In genomic region chr1:18239671-18240070, GRCh38 we compare ENCODE assay signal across 33 cellular contexts.
DNase-seq lines count a peak whose midpoint lies in the region; ATAC-seq, FAIRE-seq and TF ChIP-seq lines count a peak whose summit lies in the region.
"Had no signal": no experiment of that assay in that cellular context is flagged by ENCODE, and none has a peak within 500 bp of the region (broad histone marks: within the 10 kb centered on the region; RNA-seq: fewer than 3 reads in every experiment).

No MANE protein-coding gene starts in this region.

- H2AFZ ChIP-seq in K562 (ENCODE audit: low read depth, low read length), result no peak overlapping the region

- no peaks in the 10 kb centered on the region for H3K79me2 ChIP-seq in K562 (ENCODE audit: control insufficient read depth, insufficient read depth, low read length)

- H3K9me3 ChIP-seq in K562 (replicated peaks; ENCODE audit: control insufficient read depth, insufficient read depth, low read depth, low read length), result no peaks in the 10 kb centered on the region
- no peaks in the 10 kb centered on the region for H3K9me3 ChIP-seq in gastrocnemius medialis
- H3K9me3 ChIP-seq in Caco-2, result no peaks in the 10 kb centered on the region
- H3K9me3 ChIP-seq: ascending aorta, left lung, pancreas, thoracic aorta had no signal

- TF ChIP-seq RAD21 in K562 (CRISPR knock-in tag; conservative IDR thresholded peaks at IDR 0.05 in 1 of 2, IDR thresholded peaks at IDR 0.05 in 1 of 2), result no peak

- H3K36me3 ChIP-seq in K562 (ENCODE audit: control insufficient read depth, insufficient read depth, low read length), result no peaks in the 10 kb centered on the region
- H3K36me3 ChIP-seq in gastrocnemius medialis, result no peaks in the 10 kb centered on the region
- H3K36me3 ChIP-seq in Caco-2 (ENCODE audit: control insufficient read depth, insufficient read depth, low read length), result no peaks in the 10 kb centered on the region
- H3K36me3 ChIP-seq: ascending aorta, left lung, pancreas, thoracic aorta had no signal

- TF ChIP-seq POLR2A in K562 (conservative IDR thresholded peaks at IDR 0.05) (no peak), gastrocnemius medialis (IDR thresholded peaks at IDR 0.05) (no peak)

- no peak overlapping the region for H3K27ac Mint-ChIP-seq in Caco-2 (ENCODE audit: unreplicated experiment)
- H3K27ac Mint-ChIP-seq: activated B cell treated with CpG ODN at 0.5 μM for 24 hours; activated naive CD8-positive, alpha-beta T cell; activated T-cell treated with anti-CD3 and anti-CD28 coated beads, Interleukin-2, amount 50 U/mL, for 24 hours; CD4-positive, CD25-positive, alpha-beta regulatory T cell had no signal

- intact Hi-C loops in K562 (cut with micrococcal nuclease) (no loop called here), gastrocnemius medialis (cut with DNase I; ENCODE audit: low total_unique reads) (no loop called here), Caco-2 (cut with micrococcal nuclease; ENCODE audit: unreplicated experiment) (no loop called here)

- H3K4me3 ChIP-seq in K562 (no peak overlapping the region), gastrocnemius medialis (no peak overlapping the region), Caco-2 (ENCODE audit: low read depth, low read length) (no peak overlapping the region)
- H3K4me3 ChIP-seq: ascending aorta, coronary artery, left lung, pancreas, thoracic aorta had no signal

- H3K4me1 ChIP-seq in K562 (replicated peaks in 1 of 2; ENCODE audit: control insufficient read depth in 2 of 2, insufficient read depth in 2 of 2, low read length in 2 of 2) (no peaks in the 10 kb centered on the region; a peak in 2 of 5 replicates), gastrocnemius medialis (no peaks in the 10 kb centered on the region), Caco-2 (no peaks in the 10 kb centered on the region)
- H3K4me1 ChIP-seq: ascending aorta, left lung, pancreas had no signal

- H3K27ac ChIP-seq in K562 (ENCODE audit: extremely low read depth, low read depth, low read length), result no peak overlapping the region
- no peak overlapping the region for H3K27ac ChIP-seq in gastrocnemius medialis
- H3K27ac ChIP-seq: ascending aorta, coronary artery, epithelial cell of prostate, left lung, pancreas, thoracic aorta had no signal

- peaks cover 26% of the 10 kb centered on the region for H3K27me3 Mint-ChIP-seq in Caco-2 (ENCODE audit: insufficient read depth, unreplicated experiment)
- H3K27me3 Mint-ChIP-seq: CD4-positive, CD25-positive, alpha-beta regulatory T cell had no signal

- no peak overlapping the region for H3K9ac ChIP-seq in K562 (ENCODE audit: insufficient read depth in 1 of 2, low read depth in 2 of 2, low read length in 2 of 2)

- peak; percentile 12 for DNase-seq in NCI-H2107 treated with DMSO at 0.1 percent for 48 hours (lab: John Stamatoyannopoulos, UW; ENCODE audit: unreplicated experiment)
- no peak for DNase-seq in NCI-H2107 (lab: John Stamatoyannopoulos, UW)
- DNase-seq in NCI-H2029 (lab: John Stamatoyannopoulos, UW), result peak; percentile 50
- no peak for DNase-seq in K562 (ENCODE audit: extremely low read depth in 1 of 4, low spot score in 3 of 4)
- DNase-seq in stromal cell of bone marrow (ENCODE audit: low read depth), result peak; percentile 3
- DNase-seq in gastrocnemius medialis, result no peak
- DNase-seq in Caco-2, result no peak
- DNase-seq: activated B cell treated with CpG ODN at 0.5 μM for 24 hours; activated CD4-positive, alpha-beta T cell treated with anti-CD3 and anti-CD28 coated beads, Interleukin-2, amount 50 U/mL, for 1 hour; activated effector memory CD4-positive, alpha-beta T cell treated with anti-CD3 and anti-CD28 coated beads, Interleukin-2, amount 50 U/mL, for 16 hours; activated T-cell treated with anti-CD3 and anti-CD28 coated beads, Interleukin-2, amount 50 U/mL, for 24 hours; AML-193; CD4-positive, CD25-positive, alpha-beta regulatory T cell; effector memory CD4-positive, alpha-beta T cell; EL; H7; left lung; mesenchymal stem cell; NCI-H1092; NCI-H1694 treated with DMSO at 0.1 percent for 48 hours; NCI-H226; small intestine; stimulated activated naive CD4-positive, alpha-beta T cell; T-helper 1 cell had no signal

- TF ChIP-seq CTCF in K562 (IDR thresholded peaks at IDR 0.05 in 2 of 3, conservative IDR thresholded peaks at IDR 0.05 in 1 of 3; ENCODE audit: insufficient read depth in 2 of 3, low read depth in 1 of 3, low read length in 3 of 3) (no peak), gastrocnemius medialis (IDR thresholded peaks at IDR 0.05 in 4 of 5, conservative IDR thresholded peaks at IDR 0.05 in 1 of 5) (no peak), Caco-2 (IDR thresholded peaks at IDR 0.05; ENCODE audit: insufficient read depth in 1 of 2, low read depth in 1 of 2, low read length in 1 of 2, severe bottlenecking in 1 of 2, unreplicated experiment in 1 of 2) (no peak)

- POLR2A ChIA-PET in K562 (lab: Yijun Ruan, JAX), result no interaction called here
- POLR2A ChIA-PET in Caco-2 (lab: Charles Lee), result no interaction called here

- no peak overlapping the region for H3K4me2 ChIP-seq in K562 (ENCODE audit: insufficient read depth, low read length)

- no TSS peak for BruUV-seq in K562 (replicated peaks; lab: Mats Ljungman, UMichigan)
- no TSS peak for BruUV-seq in Caco-2 (replicated peaks; lab: Mats Ljungman, UMichigan)

- H3K4me1 Mint-ChIP-seq in Caco-2 (ENCODE audit: low read depth, unreplicated experiment), result no peaks in the 10 kb centered on the region
- H3K4me1 Mint-ChIP-seq: activated B cell treated with CpG ODN at 0.5 μM for 24 hours; CD4-positive, CD25-positive, alpha-beta regulatory T cell had no signal

- CTCF ChIA-PET in K562 (lab: Yijun Ruan, JAX; ENCODE audit: low intra/inter-chr PET ratio), result no interaction called here
- CTCF ChIA-PET in Caco-2 (lab: Charles Lee), result interaction anchor here (0.6 kb wide), 1 partner anchor 15 kb away, joined by 4 read pairs; no protein-coding TSS in a partner anchor

- H3K9me1 ChIP-seq in K562 (ENCODE audit: control insufficient read depth, insufficient read depth, low read length), result no peaks in the 10 kb centered on the region

- 0% methylated on average over 4 of the region's 4 CpGs for WGBS in K562 (ENCODE audit: insufficient coverage, low coverage, missing lambda C conversion rate)

- in situ Hi-C loops in K562 (cut with MboI) (no loop called here), gastrocnemius medialis (cut with MboI; ENCODE audit: low sequenced_read_pairs in 4 of 4) (no loop called here)

- H3K27me3 ChIP-seq in K562 (ENCODE audit: control insufficient read depth in 2 of 2, insufficient read depth in 2 of 2, low read length in 2 of 2) (no peaks in the 10 kb centered on the region), gastrocnemius medialis (peaks cover 0 to 7% (median 2%) of the 10 kb centered on the region in 3 donors), Caco-2 (replicated peaks; ENCODE audit: control insufficient read depth, insufficient read depth, low read length) (no peaks in the 10 kb centered on the region)
- H3K27me3 ChIP-seq: ascending aorta, pancreas had no signal

- H3K36me3 Mint-ChIP-seq in Caco-2 (ENCODE audit: insufficient read depth, unreplicated experiment), result no peaks in the 10 kb centered on the region
- H3K36me3 Mint-ChIP-seq: activated naive CD8-positive, alpha-beta T cell; CD4-positive, CD25-positive, alpha-beta regulatory T cell had no signal

- H3K4me3 Mint-ChIP-seq in Caco-2 (ENCODE audit: unreplicated experiment), result no peak overlapping the region
- H3K4me3 Mint-ChIP-seq: activated B cell treated with CpG ODN at 0.5 μM for 24 hours; activated naive CD8-positive, alpha-beta T cell; activated T-cell treated with anti-CD3 and anti-CD28 coated beads, Interleukin-2, amount 50 U/mL, for 24 hours; CD4-positive, CD25-positive, alpha-beta regulatory T cell had no signal

- no peak for FAIRE-seq in K562 (lab: Jason Lieb, UNC)
- FAIRE-seq: A204.1, islet of Langerhans, pancreas, small intestine had no signal

- no peaks in the 10 kb centered on the region for H3K9me3 Mint-ChIP-seq in Caco-2 (ENCODE audit: unreplicated experiment)

- no peak for TF ChIP-seq EP300 in K562 (IDR thresholded peaks at IDR 0.05; ENCODE audit: low read length)

- H4K20me1 ChIP-seq in K562 (replicated peaks; ENCODE audit: control insufficient read depth, insufficient read depth, low read length), result no peaks in the 10 kb centered on the region

- ATAC-seq in K562 (no peak), gastrocnemius medialis (no peak), GM21423 (IDR thresholded peaks at IDR 0.05; ENCODE audit: unreplicated experiment) (no peak)
- ATAC-seq: left lung, pancreas had no signal

TF ChIP-seq in K562, 482 proteins besides CTCF, POLR2A, EP300 and RAD21 (continues in another document):
- TF ChIP-seq HNRNPK (IDR thresholded peaks at IDR 0.05; ENCODE audit: low read depth, low read length, poor library complexity, severe bottlenecking) (no peak), IRF1 (CRISPR knock-in tag; IDR thresholded peaks at IDR 0.05; ENCODE audit: borderline replicate concordance) (no peak), CBX2 (IDR thresholded peaks at IDR 0.05; ENCODE audit: insufficient read depth, low read length, poor library complexity, severe bottlenecking) (no peak), ZNF57 (CRISPR knock-in tag; IDR thresholded peaks at IDR 0.05) (no peak), THAP12 (CRISPR knock-in tag; IDR thresholded peaks at IDR 0.05) (no peak), NCOA6 (IDR thresholded peaks at IDR 0.05) (no peak), BMI1 (IDR thresholded peaks at IDR 0.05; ENCODE audit: low read length) (no peak), CREBBP (IDR thresholded peaks at IDR 0.05; ENCODE audit: low read depth, low read length) (no peak)

Comparison
In these comparisons a context has a peak if more than half of its experiments do, and no peak if none do; other contexts are left out.
1. DNase-seq: peak in NCI-H2107 treated with DMSO at 0.1 percent for 48 hours (single experiment), NCI-H2029 (single experiment) and stromal cell of bone marrow (single experiment); none in NCI-H2107 (single experiment), K562 (0 of 4), gastrocnemius medialis (0 of 2) and Caco-2 (0 of 2).